In genomic region chr20:45303586-45304463, GRCh38 we compare ENCODE assay signal across 1 cellular context.
A peak's percentile ranks its signal among the peaks of the same experiment; 100 is the strongest.
TF ChIP-seq lines count a peak whose summit lies in the region.

No MANE protein-coding gene starts in this region.

TF ChIP-seq in endothelial cell of umbilical vein, 7 proteins besides CTCF, POLR2A, EP300 and RAD21:
- TF ChIP-seq MAX (IDR thresholded peaks at IDR 0.05; ENCODE audit: insufficient read depth, insufficient read length) (no peak), JUN (IDR thresholded peaks at IDR 0.05; ENCODE audit: borderline replicate concordance, insufficient read depth, insufficient read length, low read depth) (no peak), EZH2 (IDR thresholded peaks at IDR 0.05; ENCODE audit: borderline replicate concordance, low read depth, low read length, severe bottlenecking) (peak; percentile 14), POLR2AphosphoS5 (IDR thresholded peaks at IDR 0.05; ENCODE audit: insufficient read depth, low read depth, low read length) (no peak), MYC (IDR thresholded peaks at IDR 0.05; ENCODE audit: low read depth, low read length) (no peak), GATA2 (IDR thresholded peaks at IDR 0.05; ENCODE audit: insufficient read depth, insufficient read length, low read depth, low read length) (no peak), FOS (IDR thresholded peaks at IDR 0.05; ENCODE audit: borderline replicate concordance, insufficient read depth, low read length) (no peak)
